Comparison of ENCODE assay signal across 1 cellular context in the genomic region with DNA sequence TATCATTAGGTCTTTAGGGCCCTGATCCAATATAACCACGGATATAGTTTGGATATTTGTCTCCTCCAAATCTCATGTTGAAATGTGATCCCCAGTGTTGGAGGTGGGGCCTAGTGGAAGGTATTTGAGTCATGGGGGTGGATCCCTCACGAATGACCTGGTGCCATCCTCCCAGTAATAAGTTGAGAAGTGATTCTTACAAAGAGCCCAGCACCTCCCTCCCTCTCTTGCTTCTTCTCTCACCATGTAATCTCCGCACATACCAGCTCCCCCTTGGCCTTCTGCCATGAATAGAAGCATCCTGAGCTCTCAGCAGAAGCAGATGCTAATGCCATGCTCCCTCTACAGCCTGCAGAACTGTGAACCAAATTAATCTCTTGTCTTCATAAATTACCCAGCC.
TF ChIP-seq lines count a peak whose summit lies in the region.

No MANE protein-coding gene starts in this region.

TF ChIP-seq in HEK293, 187 proteins besides CTCF, POLR2A, EP300 and RAD21 (continued from another document):
- TF ChIP-seq, protein P1, sequence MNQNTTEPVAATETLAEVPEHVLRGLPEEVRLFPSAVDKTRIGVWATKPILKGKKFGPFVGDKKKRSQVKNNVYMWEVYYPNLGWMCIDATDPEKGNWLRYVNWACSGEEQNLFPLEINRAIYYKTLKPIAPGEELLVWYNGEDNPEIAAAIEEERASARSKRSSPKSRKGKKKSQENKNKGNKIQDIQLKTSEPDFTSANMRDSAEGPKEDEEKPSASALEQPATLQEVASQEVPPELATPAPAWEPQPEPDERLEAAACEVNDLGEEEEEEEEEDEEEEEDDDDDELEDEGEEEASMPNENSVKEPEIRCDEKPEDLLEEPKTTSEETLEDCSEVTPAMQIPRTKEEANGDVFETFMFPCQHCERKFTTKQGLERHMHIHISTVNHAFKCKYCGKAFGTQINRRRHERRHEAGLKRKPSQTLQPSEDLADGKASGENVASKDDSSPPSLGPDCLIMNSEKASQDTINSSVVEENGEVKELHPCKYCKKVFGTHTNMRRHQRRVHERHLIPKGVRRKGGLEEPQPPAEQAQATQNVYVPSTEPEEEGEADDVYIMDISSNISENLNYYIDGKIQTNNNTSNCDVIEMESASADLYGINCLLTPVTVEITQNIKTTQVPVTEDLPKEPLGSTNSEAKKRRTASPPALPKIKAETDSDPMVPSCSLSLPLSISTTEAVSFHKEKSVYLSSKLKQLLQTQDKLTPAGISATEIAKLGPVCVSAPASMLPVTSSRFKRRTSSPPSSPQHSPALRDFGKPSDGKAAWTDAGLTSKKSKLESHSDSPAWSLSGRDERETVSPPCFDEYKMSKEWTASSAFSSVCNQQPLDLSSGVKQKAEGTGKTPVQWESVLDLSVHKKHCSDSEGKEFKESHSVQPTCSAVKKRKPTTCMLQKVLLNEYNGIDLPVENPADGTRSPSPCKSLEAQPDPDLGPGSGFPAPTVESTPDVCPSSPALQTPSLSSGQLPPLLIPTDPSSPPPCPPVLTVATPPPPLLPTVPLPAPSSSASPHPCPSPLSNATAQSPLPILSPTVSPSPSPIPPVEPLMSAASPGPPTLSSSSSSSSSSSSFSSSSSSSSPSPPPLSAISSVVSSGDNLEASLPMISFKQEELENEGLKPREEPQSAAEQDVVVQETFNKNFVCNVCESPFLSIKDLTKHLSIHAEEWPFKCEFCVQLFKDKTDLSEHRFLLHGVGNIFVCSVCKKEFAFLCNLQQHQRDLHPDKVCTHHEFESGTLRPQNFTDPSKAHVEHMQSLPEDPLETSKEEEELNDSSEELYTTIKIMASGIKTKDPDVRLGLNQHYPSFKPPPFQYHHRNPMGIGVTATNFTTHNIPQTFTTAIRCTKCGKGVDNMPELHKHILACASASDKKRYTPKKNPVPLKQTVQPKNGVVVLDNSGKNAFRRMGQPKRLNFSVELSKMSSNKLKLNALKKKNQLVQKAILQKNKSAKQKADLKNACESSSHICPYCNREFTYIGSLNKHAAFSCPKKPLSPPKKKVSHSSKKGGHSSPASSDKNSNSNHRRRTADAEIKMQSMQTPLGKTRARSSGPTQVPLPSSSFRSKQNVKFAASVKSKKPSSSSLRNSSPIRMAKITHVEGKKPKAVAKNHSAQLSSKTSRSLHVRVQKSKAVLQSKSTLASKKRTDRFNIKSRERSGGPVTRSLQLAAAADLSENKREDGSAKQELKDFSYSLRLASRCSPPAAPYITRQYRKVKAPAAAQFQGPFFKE (tag by site-specific recombination; IDR thresholded peaks at IDR 0.05; ENCODE audit: borderline replicate concordance), result no peak
- TF ChIP-seq ZBTB20 (tag by site-specific recombination; IDR thresholded peaks at IDR 0.05), result no peak
- TF ChIP-seq KLF9 (tag by site-specific recombination; IDR thresholded peaks at IDR 0.05; ENCODE audit: low read depth), result no peak
- TF ChIP-seq ZNF132 (tag by site-specific recombination; IDR thresholded peaks at IDR 0.05; ENCODE audit: borderline replicate concordance), result no peak
- TF ChIP-seq ZNF112 (tag by site-specific recombination; IDR thresholded peaks at IDR 0.05), result no peak
- TF ChIP-seq ZNF140 (tag by site-specific recombination; IDR thresholded peaks at IDR 0.05), result no peak
- no peak for TF ChIP-seq FEZF1 (tag by site-specific recombination; IDR thresholded peaks at IDR 0.05)
- no peak for TF ChIP-seq ZNF37A (tag by site-specific recombination; IDR thresholded peaks at IDR 0.05)
- TF ChIP-seq, protein P2, sequence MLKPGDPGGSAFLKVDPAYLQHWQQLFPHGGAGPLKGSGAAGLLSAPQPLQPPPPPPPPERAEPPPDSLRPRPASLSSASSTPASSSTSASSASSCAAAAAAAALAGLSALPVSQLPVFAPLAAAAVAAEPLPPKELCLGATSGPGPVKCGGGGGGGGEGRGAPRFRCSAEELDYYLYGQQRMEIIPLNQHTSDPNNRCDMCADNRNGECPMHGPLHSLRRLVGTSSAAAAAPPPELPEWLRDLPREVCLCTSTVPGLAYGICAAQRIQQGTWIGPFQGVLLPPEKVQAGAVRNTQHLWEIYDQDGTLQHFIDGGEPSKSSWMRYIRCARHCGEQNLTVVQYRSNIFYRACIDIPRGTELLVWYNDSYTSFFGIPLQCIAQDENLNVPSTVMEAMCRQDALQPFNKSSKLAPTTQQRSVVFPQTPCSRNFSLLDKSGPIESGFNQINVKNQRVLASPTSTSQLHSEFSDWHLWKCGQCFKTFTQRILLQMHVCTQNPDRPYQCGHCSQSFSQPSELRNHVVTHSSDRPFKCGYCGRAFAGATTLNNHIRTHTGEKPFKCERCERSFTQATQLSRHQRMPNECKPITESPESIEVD (tag by site-specific recombination; IDR thresholded peaks at IDR 0.05), result no peak
- TF ChIP-seq, protein P3, sequence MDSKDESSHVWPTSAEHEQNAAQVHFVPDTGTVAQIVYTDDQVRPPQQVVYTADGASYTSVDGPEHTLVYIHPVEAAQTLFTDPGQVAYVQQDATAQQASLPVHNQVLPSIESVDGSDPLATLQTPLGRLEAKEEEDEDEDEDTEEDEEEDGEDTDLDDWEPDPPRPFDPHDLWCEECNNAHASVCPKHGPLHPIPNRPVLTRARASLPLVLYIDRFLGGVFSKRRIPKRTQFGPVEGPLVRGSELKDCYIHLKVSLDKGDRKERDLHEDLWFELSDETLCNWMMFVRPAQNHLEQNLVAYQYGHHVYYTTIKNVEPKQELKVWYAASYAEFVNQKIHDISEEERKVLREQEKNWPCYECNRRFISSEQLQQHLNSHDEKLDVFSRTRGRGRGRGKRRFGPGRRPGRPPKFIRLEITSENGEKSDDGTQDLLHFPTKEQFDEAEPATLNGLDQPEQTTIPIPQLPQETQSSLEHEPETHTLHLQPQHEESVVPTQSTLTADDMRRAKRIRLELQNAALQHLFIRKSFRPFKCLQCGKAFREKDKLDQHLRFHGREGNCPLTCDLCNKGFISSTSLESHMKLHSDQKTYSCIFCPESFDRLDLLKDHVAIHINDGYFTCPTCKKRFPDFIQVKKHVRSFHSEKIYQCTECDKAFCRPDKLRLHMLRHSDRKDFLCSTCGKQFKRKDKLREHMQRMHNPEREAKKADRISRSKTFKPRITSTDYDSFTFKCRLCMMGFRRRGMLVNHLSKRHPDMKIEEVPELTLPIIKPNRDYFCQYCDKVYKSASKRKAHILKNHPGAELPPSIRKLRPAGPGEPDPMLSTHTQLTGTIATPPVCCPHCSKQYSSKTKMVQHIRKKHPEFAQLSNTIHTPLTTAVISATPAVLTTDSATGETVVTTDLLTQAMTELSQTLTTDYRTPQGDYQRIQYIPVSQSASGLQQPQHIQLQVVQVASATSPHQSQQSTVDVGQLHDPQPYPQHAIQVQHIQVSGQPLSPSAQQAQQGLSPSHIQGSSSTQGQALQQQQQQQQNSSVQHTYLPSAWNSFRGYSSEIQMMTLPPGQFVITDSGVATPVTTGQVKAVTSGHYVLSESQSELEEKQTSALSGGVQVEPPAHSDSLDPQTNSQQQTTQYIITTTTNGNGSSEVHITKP (tag by site-specific recombination; IDR thresholded peaks at IDR 0.05), result peak; percentile 65
